ENCODE assay signal across 18 cellular contexts in genomic region chr11:15737326-15737725, GRCh38.
DNase-seq lines count a peak whose midpoint lies in the region; ATAC-seq, FAIRE-seq and TF ChIP-seq lines count a peak whose summit lies in the region.
"Had no signal": no experiment of that assay in that cellular context is flagged by ENCODE, and none has a peak within 500 bp of the region (broad histone marks: within the 10 kb centered on the region; RNA-seq: fewer than 3 reads in every experiment).

No MANE protein-coding gene starts in this region.

- H3K36me3 ChIP-seq in PC-3 (ENCODE audit: low read depth, low read length): no peaks in the 10 kb centered on the region
- no peaks in the 10 kb centered on the region for H3K36me3 ChIP-seq in endothelial cell of umbilical vein (ENCODE audit: control insufficient read depth in 2 of 2, extremely low read depth in 1 of 2, insufficient read depth in 2 of 2, low read length in 2 of 2)
- H3K36me3 ChIP-seq in Karpas-422 (ENCODE audit: insufficient read depth, low read length): no peaks in the 10 kb centered on the region
- H3K36me3 ChIP-seq: BE2C, SJCRH30 had no signal

- peak; percentile 5 for DNase-seq in EL
- DNase-seq in PC-3: peak; percentile 6
- no peak for DNase-seq in endothelial cell of umbilical vein (ENCODE audit: low read depth, low spot score)
- peak; percentile 52 for DNase-seq in kidney tubule cell (ENCODE audit: low spot score)
- no peak for DNase-seq in Karpas-422
- DNase-seq in LoVo (ENCODE audit: low spot score): no peak
- DNase-seq: BE2C, GF-D8, NCI-H1092, NCI-H1436, NCI-H187 treated with DMSO at 0.1 percent for 48 hours, NCI-H2227 treated with DMSO at 0.1 percent for 48 hours, NCI-H510A treated with DMSO at 0.1 percent for 48 hours, NCI-H748 treated with DMSO at 0.1 percent for 48 hours, SJCRH30 had no signal

- H3F3A ChIP-seq in PC-3 (ENCODE audit: low read length, unreplicated experiment): no peaks in the 10 kb centered on the region

- no peak overlapping the region for H3K9ac ChIP-seq in PC-3 (ENCODE audit: low read length)
- H3K9ac ChIP-seq in endothelial cell of umbilical vein (replicated peaks; ENCODE audit: extremely low read depth, insufficient read depth, low read length): no peak overlapping the region
- no peak overlapping the region for H3K9ac ChIP-seq in Karpas-422 (ENCODE audit: low read length)

- no peak overlapping the region for H3K4me3 ChIP-seq in PC-3 (ENCODE audit: low read length)
- no peak overlapping the region for H3K4me3 ChIP-seq in endothelial cell of umbilical vein (replicated peaks in 1 of 3; ENCODE audit: insufficient read depth in 1 of 3, low read depth in 1 of 3, low read length in 3 of 3)
- no peak overlapping the region for H3K4me3 ChIP-seq in Karpas-422 (ENCODE audit: low read length)
- H3K4me3 ChIP-seq: SJCRH30 had no signal

- dilution Hi-C loops in endothelial cell of umbilical vein (cut with MboI; ENCODE audit: extremely low pct_ligation_motif_present, low sequenced_read_pairs): no loop called here

- no peak for TF ChIP-seq CTCF in PC-3 (conservative IDR thresholded peaks at IDR 0.05; ENCODE audit: low read depth, low read length)
- TF ChIP-seq CTCF in endothelial cell of umbilical vein (IDR thresholded peaks at IDR 0.05; ENCODE audit: extremely low read depth in 1 of 2, insufficient read depth in 1 of 2, low read depth in 1 of 2, low read length in 2 of 2): no peak

- CTCF ChIA-PET in PC-3 (lab: Charles Lee) (no interaction called here), endothelial cell of umbilical vein (lab: Charles Lee) (no interaction called here)

- H2AFZ ChIP-seq in PC-3 (ENCODE audit: low read length): no peak overlapping the region
- H2AFZ ChIP-seq in endothelial cell of umbilical vein (ENCODE audit: low read depth, low read length): no peak overlapping the region
- no peak overlapping the region for H2AFZ ChIP-seq in Karpas-422 (ENCODE audit: low read length)

- no peak for FAIRE-seq in endothelial cell of umbilical vein (lab: Jason Lieb, UNC)
- FAIRE-seq: A204.1 had no signal

- H4K20me1 ChIP-seq in PC-3 (ENCODE audit: low read length) (no peaks in the 10 kb centered on the region), endothelial cell of umbilical vein (replicated peaks; ENCODE audit: control insufficient read depth, extremely low read depth, insufficient read depth, low read length) (no peaks in the 10 kb centered on the region), Karpas-422 (ENCODE audit: insufficient read depth, low read depth, low read length) (no peaks in the 10 kb centered on the region)

- H3K27ac ChIP-seq in PC-3 (ENCODE audit: low read length): no peak overlapping the region
- H3K27ac ChIP-seq in endothelial cell of umbilical vein (ENCODE audit: insufficient read depth, low read depth, low read length): no peak overlapping the region
- H3K27ac ChIP-seq in Karpas-422 (ENCODE audit: low read length): no peak overlapping the region
- H3K27ac ChIP-seq: SJCRH30 had no signal

- BruUV-seq in PC-3 (replicated peaks; lab: Mats Ljungman, UMichigan) (no TSS peak), endothelial cell of umbilical vein (replicated peaks; lab: Mats Ljungman, UMichigan) (no TSS peak)

- POLR2A ChIA-PET in PC-3 (lab: Charles Lee; ENCODE audit: unreplicated experiment) (no interaction called here), endothelial cell of umbilical vein (lab: Charles Lee) (no interaction called here)

- intact Hi-C loops in PC-3 (cut with micrococcal nuclease): no loop called here
- intact Hi-C loops in endothelial cell of umbilical vein (cut with micrococcal nuclease): no loop called here

- no peaks in the 10 kb centered on the region for H3K79me2 ChIP-seq in PC-3 (ENCODE audit: low read length)
- H3K79me2 ChIP-seq in endothelial cell of umbilical vein (ENCODE audit: control insufficient read depth, insufficient read depth, low read length): no peaks in the 10 kb centered on the region
- H3K79me2 ChIP-seq in Karpas-422 (ENCODE audit: low read length): no peaks in the 10 kb centered on the region

- H3K9me1 ChIP-seq in endothelial cell of umbilical vein (replicated peaks; ENCODE audit: control insufficient read depth, extremely low read depth, insufficient read depth, low read length): no peaks in the 10 kb centered on the region

- H3K4me2 ChIP-seq in PC-3 (ENCODE audit: low read length): no peak overlapping the region
- no peak overlapping the region for H3K4me2 ChIP-seq in endothelial cell of umbilical vein (ENCODE audit: insufficient read depth, low read length)
- H3K4me2 ChIP-seq in Karpas-422 (ENCODE audit: low read depth, low read length, poor library complexity, severe bottlenecking): no peak overlapping the region

- H3K9me3 ChIP-seq in PC-3 (ENCODE audit: low read length): no peaks in the 10 kb centered on the region
- H3K9me3 ChIP-seq in endothelial cell of umbilical vein (replicated peaks; ENCODE audit: control insufficient read depth, insufficient read depth, low read length): no peaks in the 10 kb centered on the region
- H3K9me3 ChIP-seq in Karpas-422 (ENCODE audit: low read length): no peaks in the 10 kb centered on the region
- H3K9me3 ChIP-seq: BE2C, SJCRH30 had no signal

- H3K4me1 ChIP-seq in PC-3 (ENCODE audit: insufficient read depth, low read length) (no peaks in the 10 kb centered on the region), endothelial cell of umbilical vein (ENCODE audit: control insufficient read depth, extremely low read depth, insufficient read depth, low read length) (peaks cover 2% of the 10 kb centered on the region), Karpas-422 (ENCODE audit: low read length) (no peaks in the 10 kb centered on the region)
- H3K4me1 ChIP-seq: BE2C, SJCRH30 had no signal

- H3K27me3 ChIP-seq in PC-3 (ENCODE audit: low read length) (no peaks in the 10 kb centered on the region), endothelial cell of umbilical vein (ENCODE audit: control insufficient read depth in 2 of 2, insufficient read depth in 2 of 2, low read length in 2 of 2) (no peaks in the 10 kb centered on the region), Karpas-422 (ENCODE audit: low read length) (no peaks in the 10 kb centered on the region)
- H3K27me3 ChIP-seq: BE2C, SJCRH30 had no signal

- no peak for TF ChIP-seq POLR2A in endothelial cell of umbilical vein (IDR thresholded peaks at IDR 0.05; ENCODE audit: low read depth, low read length)

- ATAC-seq in PC-3 (no peak), HG03039 (IDR thresholded peaks at IDR 0.05; ENCODE audit: unreplicated experiment) (no peak), GM18909 (IDR thresholded peaks at IDR 0.05; ENCODE audit: poor library complexity, unreplicated experiment) (no peak)

- H3K9me2 ChIP-seq in PC-3 (replicated peaks; ENCODE audit: low read length) (no peaks in the 10 kb centered on the region), Karpas-422 (replicated peaks; ENCODE audit: insufficient read depth, low read length) (no peaks in the 10 kb centered on the region)

TF ChIP-seq in endothelial cell of umbilical vein, 7 proteins besides CTCF, POLR2A, EP300 and RAD21:
- TF ChIP-seq FOS (IDR thresholded peaks at IDR 0.05; ENCODE audit: borderline replicate concordance, insufficient read depth, low read length) (peak; percentile 15), EZH2 (IDR thresholded peaks at IDR 0.05; ENCODE audit: borderline replicate concordance, low read depth, low read length, severe bottlenecking) (no peak)

Comparison
In these comparisons a context has a peak if more than half of its experiments do, and no peak if none do; other contexts are left out.
1. DNase-seq: peak in EL (single experiment), PC-3 (single experiment) and kidney tubule cell (single experiment); none in endothelial cell of umbilical vein (single experiment), Karpas-422 (single experiment) and LoVo (single experiment).